In genomic region chr6:27422651-27423332, GRCh38 we compare ENCODE assay signal across 22 cellular contexts. TPM values are rescaled to one million over a fixed set of nuclear protein-coding genes. Genes with fewer than 3 reads are reported as not detected.
DNase-seq lines count a peak whose midpoint lies in the region; ATAC-seq and TF ChIP-seq lines count a peak whose summit lies in the region.
"Had no signal": no experiment of that assay in that cellular context is flagged by ENCODE, and none has a peak within 500 bp of the region (broad histone marks: within the 10 kb centered on the region; RNA-seq: fewer than 3 reads in every experiment).

No MANE protein-coding gene starts in this region.

- TF ChIP-seq CTCF in choroid plexus epithelial cell (conservative IDR thresholded peaks at IDR 0.05; ENCODE audit: low read depth, low read length) (no peak), Caco-2 (IDR thresholded peaks at IDR 0.05; ENCODE audit: insufficient read depth in 1 of 2, low read depth in 1 of 2, low read length in 1 of 2, severe bottlenecking in 1 of 2, unreplicated experiment in 1 of 2) (no peak)

- CTCF ChIA-PET in Caco-2 (lab: Charles Lee): no interaction called here

- H3K27ac ChIP-seq in iPS DF 6.9 (ENCODE audit: low read length): no peak overlapping the region
- H3K27ac ChIP-seq: KMS-11, prostate gland, tibial artery had no signal

- DNase-seq in NCI-H2227 treated with DMSO at 0.1 percent for 48 hours (lab: John Stamatoyannopoulos, UW) (peak; percentile 45), choroid plexus epithelial cell (ENCODE audit: low read depth) (peak; percentile 28), iPS DF 6.9 (ENCODE audit: low read depth, low spot score) (peak; percentile 29), skeletal muscle cell (ENCODE audit: low read depth) (no peak), Caco-2 (no peak)
- DNase-seq: activated CD4-positive, alpha-beta T cell treated with anti-CD3 and anti-CD28 coated beads, Interleukin-2, amount 50 U/mL, for 1 hour; activated CD8-positive, alpha-beta memory T cell treated with anti-CD3 and anti-CD28 coated beads, Interleukin-2, amount 50 U/mL, for 48 hours; AML-193; DMS79 treated with DMSO at 0.1 percent for 48 hours; NCI-H2029; NCI-H524 treated with DMSO at 0.1 percent for 48 hours; stimulated activated CD4-positive, alpha-beta T cell treated with anti-CD3 and anti-CD28 coated beads, Interleukin-15, amount 100 ng/mL, for 24 hours; SW 1271; tibial artery had no signal

- BruUV-seq in Caco-2 (replicated peaks; lab: Mats Ljungman, UMichigan): no TSS peak

- no peaks in the 10 kb centered on the region for H3K9me3 Mint-ChIP-seq in Caco-2 (ENCODE audit: unreplicated experiment)
- H3K9me3 Mint-ChIP-seq: central memory CD8-positive, alpha-beta T cell; stimulated activated memory B cell treated with anti-CD40 and anti-IgM and Interleukin-4, amounts not matched to agents 10 μg/mL and 1 μg/mL and 100 μg/mL, for 72 hours had no signal

- H3K4me3 Mint-ChIP-seq in Caco-2 (ENCODE audit: unreplicated experiment): no peak overlapping the region
- H3K4me3 Mint-ChIP-seq: central memory CD8-positive, alpha-beta T cell; nephron; stimulated activated memory B cell treated with anti-CD40 and anti-IgM and Interleukin-4, amounts not matched to agents 10 μg/mL and 1 μg/mL and 100 μg/mL, for 72 hours had no signal

- no peak overlapping the region for H3K27ac Mint-ChIP-seq in Caco-2 (ENCODE audit: unreplicated experiment)
- H3K27ac Mint-ChIP-seq: nephron; stimulated activated memory B cell treated with anti-CD40 and anti-IgM and Interleukin-4, amounts not matched to agents 10 μg/mL and 1 μg/mL and 100 μg/mL, for 72 hours had no signal

- intact Hi-C loops in Caco-2 (cut with micrococcal nuclease; ENCODE audit: unreplicated experiment): no loop called here

- H3K4me3 ChIP-seq in choroid plexus epithelial cell (ENCODE audit: low read depth, low read length) (peak overlapping the region; percentile 9), iPS DF 6.9 (ENCODE audit: low read length) (no peak overlapping the region), skeletal muscle cell (ENCODE audit: low read depth, low read length) (peak overlapping the region; percentile 19), Caco-2 (ENCODE audit: low read depth, low read length) (no peak overlapping the region)
- H3K4me3 ChIP-seq: prostate gland, tibial artery had no signal

- H3K27me3 Mint-ChIP-seq in Caco-2 (ENCODE audit: insufficient read depth, unreplicated experiment): no peaks in the 10 kb centered on the region

- no CpG with 5 or more reads among the region's 32 CpGs for WGBS in iPS DF 6.9 (ENCODE audit: insufficient coverage, insufficient read length)

- no peaks in the 10 kb centered on the region for H3K4me1 Mint-ChIP-seq in Caco-2 (ENCODE audit: low read depth, unreplicated experiment)
- H3K4me1 Mint-ChIP-seq: central memory CD8-positive, alpha-beta T cell; nephron; stimulated activated memory B cell treated with anti-CD40 and anti-IgM and Interleukin-4, amounts not matched to agents 10 μg/mL and 1 μg/mL and 100 μg/mL, for 72 hours had no signal

- ATAC-seq in HG02642 (IDR thresholded peaks at IDR 0.05; ENCODE audit: poor library complexity, unreplicated experiment): no peak
- ATAC-seq in HG02870 (IDR thresholded peaks at IDR 0.05; ENCODE audit: unreplicated experiment): no peak
- ATAC-seq: esophagus mucosa; stimulated activated memory B cell treated with anti-CD40 and anti-IgM and Interleukin-4, amounts not matched to agents 10 μg/mL and 1 μg/mL and 100 μg/mL, for 72 hours had no signal

- no peaks in the 10 kb centered on the region for H3K36me3 Mint-ChIP-seq in Caco-2 (ENCODE audit: insufficient read depth, unreplicated experiment)
- H3K36me3 Mint-ChIP-seq: stimulated activated memory B cell treated with anti-CD40 and anti-IgM and Interleukin-4, amounts not matched to agents 10 μg/mL and 1 μg/mL and 100 μg/mL, for 72 hours had no signal

- H3K36me3 ChIP-seq in iPS DF 6.9 (ENCODE audit: control insufficient read depth, insufficient read depth, low read length) (no peaks in the 10 kb centered on the region), Caco-2 (ENCODE audit: control insufficient read depth, insufficient read depth, low read length) (no peaks in the 10 kb centered on the region)
- H3K36me3 ChIP-seq: prostate gland, tibial artery had no signal

- H3K27me3 ChIP-seq in iPS DF 6.9 (ENCODE audit: control insufficient read depth, insufficient read depth, low read length) (no peaks in the 10 kb centered on the region), Caco-2 (replicated peaks; ENCODE audit: control insufficient read depth, insufficient read depth, low read length) (no peaks in the 10 kb centered on the region)
- H3K27me3 ChIP-seq: tibial artery had no signal

- no peaks in the 10 kb centered on the region for H3K9me3 ChIP-seq in iPS DF 6.9 (ENCODE audit: control insufficient read depth, insufficient read depth, low read length)
- H3K9me3 ChIP-seq in Caco-2: no peaks in the 10 kb centered on the region
- H3K9me3 ChIP-seq: prostate gland had no signal

- POLR2A ChIA-PET in Caco-2 (lab: Charles Lee): no interaction called here

- no peaks in the 10 kb centered on the region for H3K4me1 ChIP-seq in iPS DF 6.9 (ENCODE audit: control insufficient read depth, insufficient read depth, low read length)
- no peaks in the 10 kb centered on the region for H3K4me1 ChIP-seq in Caco-2
- H3K4me1 ChIP-seq: prostate gland, tibial artery had no signal

RNA-seq across cellular contexts. Expression of gene ZNF391, which starts 34.2 kb away (rescaled TPM):
- 5.0 TPM in 2 replicates for total RNA-seq in Caco-2 (2022)

RNA-seq across cellular contexts. Expression of gene ZNF184, which starts 50.1 kb away (rescaled TPM):
- total RNA-seq in Caco-2 (2022): 3.9 and 4.4 TPM in 2 replicates

Comparison
In these comparisons a context has a peak if more than half of its experiments do, and no peak if none do; other contexts are left out.
1. DNase-seq: peak in NCI-H2227 treated with DMSO at 0.1 percent for 48 hours (single experiment), choroid plexus epithelial cell (single experiment) and iPS DF 6.9 (single experiment); none in skeletal muscle cell (single experiment) and Caco-2 (0 of 2).
2. H3K4me3 ChIP-seq: peak in choroid plexus epithelial cell (single experiment) and skeletal muscle cell (single experiment); none in iPS DF 6.9 (single experiment) and Caco-2 (single experiment).